2 cellular contexts compared by ENCODE assay signal in the genomic region with DNA sequence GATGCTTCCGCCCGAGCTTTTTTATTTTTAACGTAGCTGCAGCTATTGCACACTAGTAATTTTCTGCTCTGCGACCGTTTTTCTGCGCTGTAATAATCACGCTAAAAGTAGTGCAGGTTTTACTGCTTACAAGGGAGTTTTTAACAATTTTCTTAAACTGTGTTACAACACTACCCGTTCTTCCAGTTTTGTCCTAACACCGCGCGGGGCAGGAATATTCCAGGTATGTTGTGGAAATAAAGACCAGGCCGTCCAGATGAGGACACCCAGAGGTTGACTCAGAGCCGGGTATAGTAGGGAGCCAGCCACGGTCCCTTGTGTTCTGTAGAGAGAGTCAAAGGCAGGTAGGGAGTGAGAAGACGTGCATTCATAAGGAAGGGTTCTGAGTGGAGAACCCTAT.
TF ChIP-seq lines count a peak whose summit lies in the region.

No MANE protein-coding gene starts in this region.

TF ChIP-seq in liver, 16 proteins besides CTCF, POLR2A, EP300 and RAD21:
- TF ChIP-seq HNF4A (conservative IDR thresholded peaks at IDR 0.05) (no peak), EGR1 (IDR thresholded peaks at IDR 0.05; ENCODE audit: low read depth in 2 of 2) (no peak), HNF4G (IDR thresholded peaks at IDR 0.05) (no peak), YY1 (IDR thresholded peaks at IDR 0.05) (no peak), GABPA (IDR thresholded peaks at IDR 0.05 in 1 of 2, conservative IDR thresholded peaks at IDR 0.05 in 1 of 2) (no peak), FOXA1 (IDR thresholded peaks at IDR 0.05) (no peak), JUND (IDR thresholded peaks at IDR 0.05) (no peak), RXRA (IDR thresholded peaks at IDR 0.05) (no peak), FOXA2 (IDR thresholded peaks at IDR 0.05) (no peak), TAF1 (conservative IDR thresholded peaks at IDR 0.05) (no peak), NR2F2 (IDR thresholded peaks at IDR 0.05) (no peak), SP1 (IDR thresholded peaks at IDR 0.05) (no peak)
- TF ChIP-seq, protein P1, sequence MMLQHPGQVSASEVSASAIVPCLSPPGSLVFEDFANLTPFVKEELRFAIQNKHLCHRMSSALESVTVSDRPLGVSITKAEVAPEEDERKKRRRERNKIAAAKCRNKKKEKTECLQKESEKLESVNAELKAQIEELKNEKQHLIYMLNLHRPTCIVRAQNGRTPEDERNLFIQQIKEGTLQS (IDR thresholded peaks at IDR 0.05) = no peak
- TF ChIP-seq, protein P2, sequence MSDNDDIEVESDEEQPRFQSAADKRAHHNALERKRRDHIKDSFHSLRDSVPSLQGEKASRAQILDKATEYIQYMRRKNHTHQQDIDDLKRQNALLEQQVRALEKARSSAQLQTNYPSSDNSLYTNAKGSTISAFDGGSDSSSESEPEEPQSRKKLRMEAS (IDR thresholded peaks at IDR 0.05) = no peak
- TF ChIP-seq, protein P3, sequence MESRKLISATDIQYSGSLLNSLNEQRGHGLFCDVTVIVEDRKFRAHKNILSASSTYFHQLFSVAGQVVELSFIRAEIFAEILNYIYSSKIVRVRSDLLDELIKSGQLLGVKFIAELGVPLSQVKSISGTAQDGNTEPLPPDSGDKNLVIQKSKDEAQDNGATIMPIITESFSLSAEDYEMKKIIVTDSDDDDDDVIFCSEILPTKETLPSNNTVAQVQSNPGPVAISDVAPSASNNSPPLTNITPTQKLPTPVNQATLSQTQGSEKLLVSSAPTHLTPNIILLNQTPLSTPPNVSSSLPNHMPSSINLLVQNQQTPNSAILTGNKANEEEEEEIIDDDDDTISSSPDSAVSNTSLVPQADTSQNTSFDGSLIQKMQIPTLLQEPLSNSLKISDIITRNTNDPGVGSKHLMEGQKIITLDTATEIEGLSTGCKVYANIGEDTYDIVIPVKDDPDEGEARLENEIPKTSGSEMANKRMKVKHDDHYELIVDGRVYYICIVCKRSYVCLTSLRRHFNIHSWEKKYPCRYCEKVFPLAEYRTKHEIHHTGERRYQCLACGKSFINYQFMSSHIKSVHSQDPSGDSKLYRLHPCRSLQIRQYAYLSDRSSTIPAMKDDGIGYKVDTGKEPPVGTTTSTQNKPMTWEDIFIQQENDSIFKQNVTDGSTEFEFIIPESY (IDR thresholded peaks at IDR 0.05) = no peak
- TF ChIP-seq, protein P4, sequence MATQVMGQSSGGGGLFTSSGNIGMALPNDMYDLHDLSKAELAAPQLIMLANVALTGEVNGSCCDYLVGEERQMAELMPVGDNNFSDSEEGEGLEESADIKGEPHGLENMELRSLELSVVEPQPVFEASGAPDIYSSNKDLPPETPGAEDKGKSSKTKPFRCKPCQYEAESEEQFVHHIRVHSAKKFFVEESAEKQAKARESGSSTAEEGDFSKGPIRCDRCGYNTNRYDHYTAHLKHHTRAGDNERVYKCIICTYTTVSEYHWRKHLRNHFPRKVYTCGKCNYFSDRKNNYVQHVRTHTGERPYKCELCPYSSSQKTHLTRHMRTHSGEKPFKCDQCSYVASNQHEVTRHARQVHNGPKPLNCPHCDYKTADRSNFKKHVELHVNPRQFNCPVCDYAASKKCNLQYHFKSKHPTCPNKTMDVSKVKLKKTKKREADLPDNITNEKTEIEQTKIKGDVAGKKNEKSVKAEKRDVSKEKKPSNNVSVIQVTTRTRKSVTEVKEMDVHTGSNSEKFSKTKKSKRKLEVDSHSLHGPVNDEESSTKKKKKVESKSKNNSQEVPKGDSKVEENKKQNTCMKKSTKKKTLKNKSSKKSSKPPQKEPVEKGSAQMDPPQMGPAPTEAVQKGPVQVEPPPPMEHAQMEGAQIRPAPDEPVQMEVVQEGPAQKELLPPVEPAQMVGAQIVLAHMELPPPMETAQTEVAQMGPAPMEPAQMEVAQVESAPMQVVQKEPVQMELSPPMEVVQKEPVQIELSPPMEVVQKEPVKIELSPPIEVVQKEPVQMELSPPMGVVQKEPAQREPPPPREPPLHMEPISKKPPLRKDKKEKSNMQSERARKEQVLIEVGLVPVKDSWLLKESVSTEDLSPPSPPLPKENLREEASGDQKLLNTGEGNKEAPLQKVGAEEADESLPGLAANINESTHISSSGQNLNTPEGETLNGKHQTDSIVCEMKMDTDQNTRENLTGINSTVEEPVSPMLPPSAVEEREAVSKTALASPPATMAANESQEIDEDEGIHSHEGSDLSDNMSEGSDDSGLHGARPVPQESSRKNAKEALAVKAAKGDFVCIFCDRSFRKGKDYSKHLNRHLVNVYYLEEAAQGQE (IDR thresholded peaks at IDR 0.05) = no peak

TF ChIP-seq in HepG2, 621 proteins besides CTCF, POLR2A, EP300 and RAD21:
- TF ChIP-seq ZNF562 (CRISPR knock-in tag; IDR thresholded peaks at IDR 0.05; ENCODE audit: borderline replicate concordance) (no peak), ZNF691 (CRISPR knock-in tag; IDR thresholded peaks at IDR 0.05; ENCODE audit: borderline replicate concordance, low read depth) (no peak), ZNF382 (CRISPR knock-in tag; IDR thresholded peaks at IDR 0.05; ENCODE audit: borderline replicate concordance) (no peak), RNF2 (conservative IDR thresholded peaks at IDR 0.05; ENCODE audit: low read depth) (no peak), SMARCC2 (IDR thresholded peaks at IDR 0.05) (no peak), SNAPC5 (CRISPR knock-in tag; IDR thresholded peaks at IDR 0.05; ENCODE audit: borderline replicate concordance) (no peak), DMAP1 (CRISPR knock-in tag; IDR thresholded peaks at IDR 0.05) (no peak), HOXA3 (CRISPR knock-in tag; IDR thresholded peaks at IDR 0.05) (no peak)
